In genomic region chr2:55839182-55839819, GRCh38 we compare ENCODE assay signal across 9 cellular contexts.
DNase-seq lines count a peak whose midpoint lies in the region; ATAC-seq and TF ChIP-seq lines count a peak whose summit lies in the region.
"Had no signal": no experiment of that assay in that cellular context is flagged by ENCODE, and none has a peak within 500 bp of the region (broad histone marks: within the 10 kb centered on the region; RNA-seq: fewer than 3 reads in every experiment).

No MANE protein-coding gene starts in this region.

- WGBS in mammary epithelial cell (ENCODE audit: low coverage, missing lambda C conversion rate): 2% methylated on average over 7 of the region's 7 CpGs
- 53 to 60% methylated on average over 3 to 7 of the region's 7 CpGs for WGBS in mesodermal cell (ENCODE audit: insufficient coverage in 2 of 2), 2 experiments
- 33 to 46% methylated on average over 1 to 7 of the region's 7 CpGs for WGBS in gastroesophageal sphincter (ENCODE audit: low coverage in 1 of 2), 2 donors

- H3K4me3 ChIP-seq in mammary epithelial cell (replicated peaks in 1 of 3; ENCODE audit: insufficient read depth in 1 of 3, low read depth in 2 of 3, low read length in 3 of 3): peak overlapping the region; percentile 19 to 42 (median 21)
- H3K4me3 ChIP-seq in mesodermal cell (ENCODE audit: extremely low read depth, insufficient read depth, low read length, poor library complexity, severe bottlenecking): no peak overlapping the region
- H3K4me3 ChIP-seq in gastroesophageal sphincter: no peak overlapping the region

- TF ChIP-seq CTCF in mammary epithelial cell (conservative IDR thresholded peaks at IDR 0.05 in 1 of 2, IDR thresholded peaks at IDR 0.05 in 1 of 2; ENCODE audit: extremely low read depth in 1 of 2, insufficient read depth in 1 of 2, low read depth in 1 of 2, low read length in 2 of 2) (no peak), gastroesophageal sphincter (IDR thresholded peaks at IDR 0.05) (no peak)

- peak overlapping the region; percentile 88 for H3K27ac ChIP-seq in mammary epithelial cell (ENCODE audit: insufficient read depth, low read depth, low read length)
- H3K27ac ChIP-seq in mesodermal cell (ENCODE audit: low read depth, low read length, severe bottlenecking): peak overlapping the region; percentile 57
- H3K27ac ChIP-seq in gastroesophageal sphincter: no peak overlapping the region

- H2AFZ ChIP-seq in mammary epithelial cell (ENCODE audit: low read depth, low read length): peak overlapping the region; percentile 69

- peak overlapping the region; percentile 49 for H3K9ac ChIP-seq in mammary epithelial cell (ENCODE audit: insufficient read depth, low read length)

- BruUV-seq in mammary epithelial cell (replicated peaks; lab: Mats Ljungman, UMichigan): no TSS peak

- no peak for ATAC-seq in gastroesophageal sphincter

- peaks cover 31% of the 10 kb centered on the region for H3K4me1 ChIP-seq in mammary epithelial cell (ENCODE audit: insufficient read depth, low read length)
- H3K4me1 ChIP-seq in mesodermal cell (ENCODE audit: control insufficient read depth, insufficient read depth, low read length, poor library complexity, severe bottlenecking): peaks cover 34% of the 10 kb centered on the region
- H3K4me1 ChIP-seq in gastroesophageal sphincter: no peaks in the 10 kb centered on the region

- H3K9me3 ChIP-seq in mammary epithelial cell (replicated peaks; ENCODE audit: insufficient read depth, low read length) (no peaks in the 10 kb centered on the region), mesodermal cell (ENCODE audit: control insufficient read depth, low read length) (no peaks in the 10 kb centered on the region), gastroesophageal sphincter (peaks cover 0 to 7% (median 0%) of the 10 kb centered on the region in 3 donors)

- H4K20me1 ChIP-seq in mammary epithelial cell (ENCODE audit: insufficient read depth, low read length): no peaks in the 10 kb centered on the region

- intact Hi-C loops in mammary epithelial cell (cut with micrococcal nuclease): loop anchor here (1.0 to 5.0 kb wide), 3 partner anchors 23 to 118 kb away; partner anchors contain the start of gene EFEMP1

- no peaks in the 10 kb centered on the region for H3K79me2 ChIP-seq in mammary epithelial cell (ENCODE audit: insufficient read depth, low read length)

- DNase-seq in DMS79 treated with DMSO at 0.1 percent for 48 hours (lab: John Stamatoyannopoulos, UW): peak; percentile 96
- peak; percentile 90 for DNase-seq in NCI-H2107 treated with DMSO at 0.1 percent for 48 hours (lab: John Stamatoyannopoulos, UW; ENCODE audit: unreplicated experiment)
- DNase-seq in mammary epithelial cell: peak; percentile 86
- no peak for DNase-seq in SKM-1 (lab: John Stamatoyannopoulos, UW; ENCODE audit: unreplicated experiment)
- no peak for DNase-seq in hippocampal formation (lab: John Stamatoyannopoulos, UW)
- DNase-seq in ACHN: no peak
- DNase-seq: DND-41 had no signal

- H3K4me2 ChIP-seq in mammary epithelial cell (ENCODE audit: insufficient read depth, low read depth, low read length): peak overlapping the region; percentile 87

- no peak for TF ChIP-seq EP300 in gastroesophageal sphincter (IDR thresholded peaks at IDR 0.05)

- dilution Hi-C loops in mammary epithelial cell (cut with HindIII; ENCODE audit: low sequenced_read_pairs): no loop called here

- no peaks in the 10 kb centered on the region for H3K27me3 ChIP-seq in mammary epithelial cell (ENCODE audit: insufficient read depth, low read length)
- H3K27me3 ChIP-seq in gastroesophageal sphincter: no peaks in the 10 kb centered on the region

- in situ Hi-C loops in mammary epithelial cell (cut with MboI; ENCODE audit: low sequenced_read_pairs in 2 of 2): no loop called here
- in situ Hi-C loops in ACHN (cut with HindIII; ENCODE audit: low pct_ligation_motif_present, low pct_unique_long_range_greater_than_20kb, low sequenced_read_pairs): no loop called here

- no peak for TF ChIP-seq POLR2A in gastroesophageal sphincter (IDR thresholded peaks at IDR 0.05)

- CTCF ChIA-PET in mammary epithelial cell (lab: Charles Lee; ENCODE audit: low non-redundant PET): interaction anchor here (0.6 kb wide), 1 partner anchor 83 kb away, joined by 3 read pairs; no protein-coding TSS in a partner anchor

- H3K36me3 ChIP-seq in mammary epithelial cell (ENCODE audit: insufficient read depth, low read length) (no peaks in the 10 kb centered on the region), mesodermal cell (ENCODE audit: control insufficient read depth, insufficient read depth, low read length) (no peaks in the 10 kb centered on the region), gastroesophageal sphincter (no peaks in the 10 kb centered on the region)

Comparison
In these comparisons a context has a peak if more than half of its experiments do, and no peak if none do; other contexts are left out.
1. DNase-seq: peak in DMS79 treated with DMSO at 0.1 percent for 48 hours (single experiment), NCI-H2107 treated with DMSO at 0.1 percent for 48 hours (single experiment) and mammary epithelial cell (single experiment); none in SKM-1 (single experiment), hippocampal formation (0 of 2) and ACHN (single experiment).
2. H3K27ac ChIP-seq: peak in mammary epithelial cell (single experiment) and mesodermal cell (single experiment); none in gastroesophageal sphincter (0 of 4).
3. H3K4me3 ChIP-seq: peak in mammary epithelial cell (3 of 3); none in mesodermal cell (single experiment) and gastroesophageal sphincter (0 of 2).